In genomic region chr14:39145266-39145966, GRCh38 we compare ENCODE assay signal across 1 cellular context.
TF ChIP-seq lines count a peak whose summit lies in the region.

No MANE protein-coding gene starts in this region.

TF ChIP-seq in K562, 482 proteins besides CTCF, POLR2A, EP300 and RAD21 (continued from another document and continues in another):
- no peak for TF ChIP-seq SP1 (CRISPR knock-in tag; IDR thresholded peaks at IDR 0.05)
- no peak for TF ChIP-seq ZNF274 (IDR thresholded peaks at IDR 0.05; ENCODE audit: borderline replicate concordance, low read depth, low read length)
- TF ChIP-seq HNRNPH1 (optimal IDR thresholded peaks at IDR 0.05; ENCODE audit: low read depth, low read length), result no peak
- no peak for TF ChIP-seq ZNF12 (CRISPR knock-in tag; IDR thresholded peaks at IDR 0.05)
- no peak for TF ChIP-seq ZBTB8A (IDR thresholded peaks at IDR 0.05; ENCODE audit: partially characterized antibody)
- TF ChIP-seq CHCHD3 (CRISPR knock-in tag; IDR thresholded peaks at IDR 0.05), result no peak
- TF ChIP-seq SMAD4 (CRISPR knock-in tag; conservative IDR thresholded peaks at IDR 0.05), result 0 out of 2 replicates have a peak, but pooled peaks have one; percentile 36
- TF ChIP-seq TAF15 (IDR thresholded peaks at IDR 0.05; ENCODE audit: low read depth, low read length), result no peak
- no peak for TF ChIP-seq SIN3B (IDR thresholded peaks at IDR 0.05; ENCODE audit: low read depth)
- no peak for TF ChIP-seq ZNF445 (CRISPR knock-in tag; IDR thresholded peaks at IDR 0.05; ENCODE audit: low read depth)
- peak; percentile 48 for TF ChIP-seq ATF3 (IDR thresholded peaks at IDR 0.05)
- TF ChIP-seq ATF3 (CRISPR knock-in tag; conservative IDR thresholded peaks at IDR 0.05), result no peak
- no peak for TF ChIP-seq POLR3G (IDR thresholded peaks at IDR 0.05; ENCODE audit: extremely low read depth, insufficient read length, insufficient replicate concordance)
- TF ChIP-seq PHF20 (IDR thresholded peaks at IDR 0.05; ENCODE audit: partially characterized antibody), result no peak
- no peak for TF ChIP-seq CREBBP (IDR thresholded peaks at IDR 0.05; ENCODE audit: low read depth, low read length)
- peak; percentile 64 for TF ChIP-seq EHMT2 (IDR thresholded peaks at IDR 0.05)
- no peak for TF ChIP-seq POLR2AphosphoS2 (IDR thresholded peaks at IDR 0.05; ENCODE audit: low read length)
- no peak for TF ChIP-seq THAP12 (CRISPR knock-in tag; IDR thresholded peaks at IDR 0.05)
- no peak for TF ChIP-seq ZNF121 (CRISPR knock-in tag; conservative IDR thresholded peaks at IDR 0.05)
- peak; percentile 37; the same call in 1 of the 2 replicates for TF ChIP-seq HMBOX1 (IDR thresholded peaks at IDR 0.05)
- 0 out of 4 replicates have a peak, but pooled peaks of 1 of the 2 experiments have one; percentile 25 for TF ChIP-seq ZMIZ1 (IDR thresholded peaks at IDR 0.05; ENCODE audit: low read depth in 2 of 2, low read length in 2 of 2)
- no peak for TF ChIP-seq ZNF124 (CRISPR knock-in tag; IDR thresholded peaks at IDR 0.05)
- 0 out of 4 replicates have a peak, but pooled peaks of 1 of the 2 experiments have one; percentile 35 for TF ChIP-seq MNT (conservative IDR thresholded peaks at IDR 0.05)
- no peak for TF ChIP-seq ZFX (CRISPR knock-in tag; IDR thresholded peaks at IDR 0.05)
- TF ChIP-seq HSF4 (CRISPR knock-in tag; IDR thresholded peaks at IDR 0.05; ENCODE audit: borderline replicate concordance), result no peak
- no peak for TF ChIP-seq ELF2 (CRISPR knock-in tag; IDR thresholded peaks at IDR 0.05)
- TF ChIP-seq EGR1 (conservative IDR thresholded peaks at IDR 0.05), result no peak
- no peak for TF ChIP-seq ZNF217 (CRISPR knock-in tag; IDR thresholded peaks at IDR 0.05)
- TF ChIP-seq ZNF780A (CRISPR knock-in tag; IDR thresholded peaks at IDR 0.05), result no peak
- TF ChIP-seq RB1 (IDR thresholded peaks at IDR 0.05; ENCODE audit: low read depth), result no peak
- TF ChIP-seq MAFG (tag; conservative IDR thresholded peaks at IDR 0.05), result no peak
- TF ChIP-seq NONO (IDR thresholded peaks at IDR 0.05; ENCODE audit: low read depth in 2 of 2, low read length in 1 of 2), result no peak
- no peak for TF ChIP-seq HBP1 (CRISPR knock-in tag; IDR thresholded peaks at IDR 0.05)
- no peak for TF ChIP-seq CAMTA2 (CRISPR knock-in tag; conservative IDR thresholded peaks at IDR 0.05)
- no peak for TF ChIP-seq MYBL2 (IDR thresholded peaks at IDR 0.05; ENCODE audit: low read depth)
- TF ChIP-seq MYBL2 (CRISPR knock-in tag; IDR thresholded peaks at IDR 0.05; ENCODE audit: borderline replicate concordance), result no peak
- no peak for TF ChIP-seq HINFP (tag; conservative IDR thresholded peaks at IDR 0.05; ENCODE audit: low read depth)
- no peak for TF ChIP-seq ZNF436 (CRISPR knock-in tag; IDR thresholded peaks at IDR 0.05)
- peak; percentile 79 to 85 for TF ChIP-seq KDM1A (IDR thresholded peaks at IDR 0.05)
- no peak for TF ChIP-seq ZNF707 (CRISPR knock-in tag; conservative IDR thresholded peaks at IDR 0.05)
- TF ChIP-seq CEBPZ (IDR thresholded peaks at IDR 0.05; ENCODE audit: borderline replicate concordance, low read depth, low read length), result no peak
- TF ChIP-seq ZNF239 (CRISPR knock-in tag; IDR thresholded peaks at IDR 0.05), result no peak
- no peak for TF ChIP-seq ZNF699 (CRISPR knock-in tag; IDR thresholded peaks at IDR 0.05; ENCODE audit: insufficient replicate concordance)
- TF ChIP-seq GMEB1 (CRISPR knock-in tag; IDR thresholded peaks at IDR 0.05), result no peak
- TF ChIP-seq SMC3 (conservative IDR thresholded peaks at IDR 0.05; ENCODE audit: insufficient read depth, low read depth, low read length), result no peak
- no peak for TF ChIP-seq U2AF1 (optimal IDR thresholded peaks at IDR 0.05; ENCODE audit: low read depth, low read length)
- TF ChIP-seq SOX6 (IDR thresholded peaks at IDR 0.05), result peak; percentile 80
- TF ChIP-seq PURB (CRISPR knock-in tag; IDR thresholded peaks at IDR 0.05; ENCODE audit: low read depth), result no peak
- TF ChIP-seq CREB3L1 (IDR thresholded peaks at IDR 0.05; ENCODE audit: borderline replicate concordance, low read depth), result no peak
